ENCODE assay signal across 2 cellular contexts in genomic region chr1:228922722-228923376, GRCh38.
TF ChIP-seq lines count a peak whose summit lies in the region.

No MANE protein-coding gene starts in this region.

TF ChIP-seq in HEK293, 187 proteins besides CTCF, POLR2A, EP300 and RAD21:
- TF ChIP-seq ZNF513 (tag by site-specific recombination; IDR thresholded peaks at IDR 0.05) (peak; percentile 10; the same call in 1 of the 2 replicates), ZNF148 (tag by site-specific recombination; IDR thresholded peaks at IDR 0.05; ENCODE audit: borderline replicate concordance) (no peak)

TF ChIP-seq in K562, 482 proteins besides CTCF, POLR2A, EP300 and RAD21 (continued from another document):
- TF ChIP-seq ZNF518B (CRISPR knock-in tag; IDR thresholded peaks at IDR 0.05) (no peak), CBX2 (IDR thresholded peaks at IDR 0.05; ENCODE audit: insufficient read depth, low read length, poor library complexity, severe bottlenecking) (no peak), PHF20 (IDR thresholded peaks at IDR 0.05; ENCODE audit: partially characterized antibody) (no peak), PTTG1 (tag; IDR thresholded peaks at IDR 0.05; ENCODE audit: low read depth) (no peak), FOXA1 (IDR thresholded peaks at IDR 0.05; ENCODE audit: borderline replicate concordance) (no peak), E2F1 (CRISPR knock-in tag; IDR thresholded peaks at IDR 0.05) (no peak)
